8 cellular contexts compared by ENCODE assay signal in genomic region chr18:713135-713490, GRCh38. TPM values are rescaled to one million over a fixed set of nuclear protein-coding genes. Genes with fewer than 3 reads are reported as not detected.
DNase-seq lines count a peak whose midpoint lies in the region; ATAC-seq, FAIRE-seq and TF ChIP-seq lines count a peak whose summit lies in the region.

No MANE protein-coding gene starts in this region.

- no peak for TF ChIP-seq EP300 in A549 (IDR thresholded peaks at IDR 0.05)

- ATAC-seq in A549: no peak

- peak overlapping the region; percentile 80 for H3K4me3 Mint-ChIP-seq in dendritic cell treated with granulocyte-macrophage colony-stimulating factor and Interleukin-4, amounts not matched to agents 40 ng/mL and 50 ng/mL, for 4 days

- peak overlapping the region; percentile 80 for H3K27ac Mint-ChIP-seq in dendritic cell treated with granulocyte-macrophage colony-stimulating factor and Interleukin-4, amounts not matched to agents 40 ng/mL and 50 ng/mL, for 4 days

- no peak for TF ChIP-seq CTCF in A549 (IDR thresholded peaks at IDR 0.05)
- no peak for TF ChIP-seq CTCF in uterus (IDR thresholded peaks at IDR 0.05)

- no peak overlapping the region for H3K9ac ChIP-seq in muscle layer of colon (ENCODE audit: low read length)

- H3K27me3 ChIP-seq in muscle layer of colon (ENCODE audit: control insufficient read depth in 1 of 2, insufficient read depth in 2 of 2, low read length in 2 of 2): no peaks in the 10 kb centered on the region
- H3K27me3 ChIP-seq in uterus: no peaks in the 10 kb centered on the region

- peak overlapping the region; percentile 88 for H3K4me2 ChIP-seq in A549

- no peak for TF ChIP-seq POLR2A in A549 (IDR thresholded peaks at IDR 0.05; ENCODE audit: low read length)
- TF ChIP-seq POLR2A in uterus (IDR thresholded peaks at IDR 0.05): no peak

- H3K9me3 Mint-ChIP-seq in dendritic cell treated with granulocyte-macrophage colony-stimulating factor and Interleukin-4, amounts not matched to agents 40 ng/mL and 50 ng/mL, for 4 days: no peaks in the 10 kb centered on the region

- H3K9me3 ChIP-seq in A549 (no peaks in the 10 kb centered on the region), muscle layer of colon (ENCODE audit: low read length) (no peaks in the 10 kb centered on the region), uterus (no peaks in the 10 kb centered on the region)

- H3K4me1 ChIP-seq in A549: peaks cover 8% of the 10 kb centered on the region; the same call in 1 of the 3 replicates
- H3K4me1 ChIP-seq in muscle layer of colon (ENCODE audit: insufficient read depth, low read length): peaks cover 15% of the 10 kb centered on the region
- peaks cover 3 to 7% of the 10 kb centered on the region in 2 donors for H3K4me1 ChIP-seq in uterus

- 85% methylated on average over 4 of the region's 23 CpGs for WGBS in A549 (ENCODE audit: missing lambda C conversion rate)

- H3K4me3 ChIP-seq in A549 (peak overlapping the region; percentile 80), muscle layer of colon (ENCODE audit: low read depth in 1 of 2, low read length in 2 of 2) (peak overlapping the region; percentile 37 to 38), uterus (peak overlapping the region in 1 of 2 donors; percentile 67)

- no peak for DNase-seq in A549 (ENCODE audit: low read depth in 1 of 2, low spot score in 1 of 2)
- peak; percentile 79 for DNase-seq in NCI-H146 (lab: John Stamatoyannopoulos, UW)
- DNase-seq in DMS53 (lab: John Stamatoyannopoulos, UW): no peak
- DNase-seq in uterus: no peak
- DNase-seq in SIG-M5 (lab: John Stamatoyannopoulos, UW): no peak
- DNase-seq in DMS79 (lab: John Stamatoyannopoulos, UW): no peak

- H3K36me3 Mint-ChIP-seq in dendritic cell treated with granulocyte-macrophage colony-stimulating factor and Interleukin-4, amounts not matched to agents 40 ng/mL and 50 ng/mL, for 4 days (ENCODE audit: low read depth): peaks cover 13% of the 10 kb centered on the region

- H3K27me3 Mint-ChIP-seq in dendritic cell treated with granulocyte-macrophage colony-stimulating factor and Interleukin-4, amounts not matched to agents 40 ng/mL and 50 ng/mL, for 4 days: peaks cover 28% of the 10 kb centered on the region

- intact Hi-C loops in dendritic cell treated with granulocyte-macrophage colony-stimulating factor and Interleukin-4, amounts not matched to agents 40 ng/mL and 50 ng/mL, for 4 days (cut with micrococcal nuclease): loop anchor here (5.0 to 10.0 kb wide), 2 partner anchors 91 to 448 kb away; partner anchors contain the start of gene THOC1
- intact Hi-C loops in uterus (cut with DNase I; ENCODE audit: low total_unique reads): no loop called here

- POLR2A ChIA-PET in A549 (lab: Yijun Ruan, JAX): interaction anchor here (0.5 to 1.3 kb wide), 10 partner anchors 10 to 555 kb away, joined by 3 to 11 read pairs (median 4); partner anchors contain the start of genes USP14 and YES1

- no peak for TF ChIP-seq RAD21 in A549 (conservative IDR thresholded peaks at IDR 0.05 in 1 of 2, IDR thresholded peaks at IDR 0.05 in 1 of 2)

- CTCF ChIA-PET in A549 (lab: Yijun Ruan, JAX): interaction anchor here (0.6 to 2.2 kb wide), 11 partner anchors 10 to 126 kb away, joined by 3 to 9 read pairs (median 5); partner anchors contain the start of gene TYMS

- H3K27ac ChIP-seq in A549 (peak overlapping the region; percentile 92 to 93), muscle layer of colon (ENCODE audit: low read depth, low read length) (peak overlapping the region; percentile 37), uterus (peak overlapping the region in 1 of 2 donors; percentile 82)

- FAIRE-seq in A549 (lab: Jason Lieb, UNC): no peak

- H3K4me1 Mint-ChIP-seq in dendritic cell treated with granulocyte-macrophage colony-stimulating factor and Interleukin-4, amounts not matched to agents 40 ng/mL and 50 ng/mL, for 4 days (ENCODE audit: low read depth): peaks cover 18% of the 10 kb centered on the region

- H3K36me3 ChIP-seq in muscle layer of colon (ENCODE audit: insufficient read depth, low read length): peaks cover 8% of the 10 kb centered on the region
- no peaks in the 10 kb centered on the region for H3K36me3 ChIP-seq in uterus

TF ChIP-seq in A549, 52 proteins besides CTCF, POLR2A, EP300 and RAD21:
- no peak for TF ChIP-seq USF2 (IDR thresholded peaks at IDR 0.05)
- TF ChIP-seq CBX8 (IDR thresholded peaks at IDR 0.05): no peak
TF ChIP-seq in A549: peak in this region for 0.

RNA-seq across cellular contexts. Expression of gene ENOSF1, which starts 0.7 kb away (rescaled TPM):
- polyA plus RNA-seq in A549 (2011; rRNA removed) (27.3 and 34.0 TPM in 2 replicates), A549 (2017; fragmentation: RNase III; extraction: RNeasy Plus Mini Kit Qiagen cat#74134 plus additional on column Dnase treatment) (29.9 to 32.5 TPM (median 30.0 TPM) in 3 replicates)
- 25.8 and 27.5 TPM in 2 replicates for polyA plus RNA-seq in A549 (2012; cell fraction: cytosol; rRNA removed)
- 72.8 and 101 TPM in 2 replicates for polyA plus RNA-seq in A549 (2012; cell fraction: nucleus; rRNA removed)
- 48.0 and 49.4 TPM in 2 replicates for polyA minus RNA-seq in A549 (2011; rRNA and poly(A)+ RNA removed)
- 100 to 1,000 TPM in 1 of 4 donors, 10 to 100 TPM in 3; 12.0 to 110 (median 38.5) TPM for total RNA-seq in uterus

RNA-seq across cellular contexts. Expression of gene TYMS, which starts 55.7 kb away (rescaled TPM):
- polyA plus RNA-seq in A549 (2011; rRNA removed): 118 and 133 TPM in 2 replicates
- 224 and 225 TPM in 2 replicates for polyA plus RNA-seq in A549 (2012; cell fraction: cytosol; rRNA removed)
- polyA plus RNA-seq in A549 (2012; cell fraction: nucleus; rRNA removed): 88.2 and 107 TPM in 2 replicates
- 169 to 184 TPM (median 173 TPM) in 3 replicates for polyA plus RNA-seq in A549 (2017; fragmentation: RNase III; extraction: RNeasy Plus Mini Kit Qiagen cat#74134 plus additional on column Dnase treatment)
- polyA minus RNA-seq in A549 (2011; rRNA and poly(A)+ RNA removed): 155 and 156 TPM in 2 replicates
- 10 to 100 TPM in 1 of 4 donors, 1 to 10 TPM in 1, under 1 TPM in 1, not detected in 1; 0.26 to 28.6 (median 4.8) TPM for total RNA-seq in uterus
